ENCODE assay signal across 10 cellular contexts in the genomic region with DNA sequence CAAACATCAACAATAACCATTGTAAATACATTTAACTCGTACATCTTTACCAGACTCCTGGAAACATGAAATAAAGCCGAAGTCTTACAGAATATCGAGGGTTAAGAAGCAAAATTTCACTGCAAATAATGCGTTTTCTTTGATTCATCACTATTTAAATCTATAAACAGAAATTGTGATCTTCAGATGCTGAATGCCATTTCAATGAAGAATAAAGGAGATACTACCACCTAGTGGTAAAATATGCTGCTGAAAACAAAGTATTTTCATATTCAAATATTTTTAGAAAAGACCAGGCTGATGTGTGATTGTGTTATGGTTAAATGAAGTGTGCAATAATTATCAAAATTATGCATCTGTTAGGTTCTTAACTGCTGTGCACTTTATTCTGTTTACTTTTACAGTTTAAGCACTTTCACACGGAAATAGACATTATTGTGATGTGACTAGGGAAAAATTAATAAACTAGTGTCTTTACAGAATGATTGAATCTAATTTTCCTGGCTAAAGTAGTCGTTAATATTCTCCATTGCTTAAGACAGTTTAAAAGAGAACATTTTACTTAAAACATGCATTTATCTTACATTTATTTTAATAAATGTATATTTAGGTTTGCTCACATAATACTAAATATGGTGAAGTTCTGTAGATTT.
DNase-seq lines count a peak whose midpoint lies in the region; ATAC-seq and TF ChIP-seq lines count a peak whose summit lies in the region.
"Had no signal": no experiment of that assay in that cellular context is flagged by ENCODE, and none has a peak within 500 bp of the region (broad histone marks: within the 10 kb centered on the region; RNA-seq: fewer than 3 reads in every experiment).

No MANE protein-coding gene starts in this region.

- no peak overlapping the region for H3K4me2 ChIP-seq in OCI-LY1 (ENCODE audit: low read length)

- H3K79me2 ChIP-seq in OCI-LY1 (ENCODE audit: insufficient read depth, low read length): no peaks in the 10 kb centered on the region

- no peak for ATAC-seq in activated CD8-positive, alpha-beta memory T cell treated with anti-CD3 and anti-CD28 coated beads, Interleukin-2, amount 10 ng/mL, durations not matched to agents 7 days and 5 days

- H3K27ac ChIP-seq in AG04450 (ENCODE audit: low read depth, low read length) (no peak overlapping the region), HEK293 (ENCODE audit: extremely low read depth, low read depth, low read length) (no peak overlapping the region), OCI-LY1 (ENCODE audit: low read depth, low read length, poor library complexity, severe bottlenecking) (no peak overlapping the region)

- no peak overlapping the region for H3K9ac ChIP-seq in OCI-LY1 (ENCODE audit: low read length)

- no peaks in the 10 kb centered on the region for H3K4me1 Mint-ChIP-seq in activated CD8-positive, alpha-beta memory T cell treated with anti-CD3 and anti-CD28 coated beads, Interleukin-2, amount 10 ng/mL, durations not matched to agents 7 days and 5 days
- H3K4me1 Mint-ChIP-seq: activated naive CD4-positive, alpha-beta T cell treated with anti-CD3 and anti-CD28 coated beads, Interleukin-2, amount 50 U/mL, for 24 hours had no signal

- H4K20me1 ChIP-seq in OCI-LY1 (ENCODE audit: insufficient read depth, low read length): no peaks in the 10 kb centered on the region

- no peaks in the 10 kb centered on the region for H3K9me3 Mint-ChIP-seq in activated CD8-positive, alpha-beta memory T cell treated with anti-CD3 and anti-CD28 coated beads, Interleukin-2, amount 10 ng/mL, durations not matched to agents 7 days and 5 days (ENCODE audit: low read depth)
- H3K9me3 Mint-ChIP-seq: activated naive CD4-positive, alpha-beta T cell treated with anti-CD3 and anti-CD28 coated beads, Interleukin-2, amount 50 U/mL, for 24 hours; memory B cell had no signal

- no peak for DNase-seq in AG04450 (ENCODE audit: low read depth, low spot score)
- DNase-seq in fibroblast of pulmonary artery (ENCODE audit: low read depth): peak; percentile 4
- no peak for DNase-seq in ureter (ENCODE audit: low spot score)
- DNase-seq in activated CD8-positive, alpha-beta memory T cell treated with anti-CD3 and anti-CD28 coated beads, Interleukin-2, amount 10 ng/mL, durations not matched to agents 7 days and 5 days: no peak
- no peak for DNase-seq in C1 segment of cervical spinal cord (lab: John Stamatoyannopoulos, UW)
- DNase-seq in UCSD-AML1 (lab: John Stamatoyannopoulos, UW; ENCODE audit: unreplicated experiment): no peak

- POLR2A ChIA-PET in AG04450 (lab: Yijun Ruan, JAX) (no interaction called here), HEK293 (lab: Yijun Ruan, JAX) (no interaction called here)

- CTCF ChIA-PET in AG04450 (lab: Charles Lee) (interaction anchor here (0.5 to 3.1 kb wide), 6 partner anchors 577 to 1925 kb away, joined by 3 to 20 read pairs (median 5); no protein-coding TSS in a partner anchor), HEK293 (lab: Yijun Ruan, JAX) (interaction anchor here (0.6 to 1.0 kb wide), 2 partner anchors 139 to 546 kb away, joined by 3 read pairs; no protein-coding TSS in a partner anchor)
- CTCF ChIA-PET in activated CD8-positive, alpha-beta memory T cell treated with anti-CD3 and anti-CD28 coated beads, Interleukin-2, amount 10 ng/mL, durations not matched to agents 7 days and 5 days (lab: Charles Lee): no interaction called here

- no peaks in the 10 kb centered on the region for H3K36me3 Mint-ChIP-seq in activated CD8-positive, alpha-beta memory T cell treated with anti-CD3 and anti-CD28 coated beads, Interleukin-2, amount 10 ng/mL, durations not matched to agents 7 days and 5 days
- H3K36me3 Mint-ChIP-seq: activated naive CD4-positive, alpha-beta T cell treated with anti-CD3 and anti-CD28 coated beads, Interleukin-2, amount 50 U/mL, for 24 hours; memory B cell had no signal

- H3K4me3 ChIP-seq in AG04450 (ENCODE audit: low read depth, low read length): no peak overlapping the region
- no peak overlapping the region for H3K4me3 ChIP-seq in HEK293 (ENCODE audit: low read depth, low read length)
- no peak overlapping the region for H3K4me3 ChIP-seq in OCI-LY1 (ENCODE audit: low read depth, low read length, poor library complexity, severe bottlenecking)
- H3K4me3 ChIP-seq in fibroblast of pulmonary artery (replicated peaks; ENCODE audit: low read depth, low read length): no peak overlapping the region

- no peaks in the 10 kb centered on the region for H3K27me3 Mint-ChIP-seq in activated CD8-positive, alpha-beta memory T cell treated with anti-CD3 and anti-CD28 coated beads, Interleukin-2, amount 10 ng/mL, durations not matched to agents 7 days and 5 days
- H3K27me3 Mint-ChIP-seq: memory B cell had no signal

- H3K36me3 ChIP-seq in HEK293 (ENCODE audit: control insufficient read depth in 2 of 2, insufficient read depth in 1 of 2, low read length in 2 of 2) (no peaks in the 10 kb centered on the region), OCI-LY1 (ENCODE audit: insufficient read depth, low read length) (no peaks in the 10 kb centered on the region)

- H3K4me1 ChIP-seq in HEK293 (ENCODE audit: control insufficient read depth, insufficient read depth, low read length) (no peaks in the 10 kb centered on the region), OCI-LY1 (ENCODE audit: insufficient read depth, low read length, severe bottlenecking) (no peaks in the 10 kb centered on the region)

- no peak overlapping the region for H2AFZ ChIP-seq in OCI-LY1 (ENCODE audit: low read length)

- H3K27ac Mint-ChIP-seq in activated CD8-positive, alpha-beta memory T cell treated with anti-CD3 and anti-CD28 coated beads, Interleukin-2, amount 10 ng/mL, durations not matched to agents 7 days and 5 days: no peak overlapping the region
- H3K27ac Mint-ChIP-seq: activated naive CD4-positive, alpha-beta T cell treated with anti-CD3 and anti-CD28 coated beads, Interleukin-2, amount 50 U/mL, for 24 hours; memory B cell had no signal

- TF ChIP-seq CTCF in AG04450 (IDR thresholded peaks at IDR 0.05; ENCODE audit: low read depth, low read length): peak; percentile 69
- no peak for TF ChIP-seq CTCF in HEK293 (tag by site-specific recombination; IDR thresholded peaks at IDR 0.05)
- TF ChIP-seq CTCF in OCI-LY1 (IDR thresholded peaks at IDR 0.05; ENCODE audit: low read length): peak; percentile 42; the same call in 1 of the 2 replicates
- peak; percentile 36 for TF ChIP-seq CTCF in fibroblast of pulmonary artery (IDR thresholded peaks at IDR 0.05; ENCODE audit: low read length, missing control alignments)

- H3K4me3 Mint-ChIP-seq in activated CD8-positive, alpha-beta memory T cell treated with anti-CD3 and anti-CD28 coated beads, Interleukin-2, amount 10 ng/mL, durations not matched to agents 7 days and 5 days: no peak overlapping the region
- H3K4me3 Mint-ChIP-seq: activated naive CD4-positive, alpha-beta T cell treated with anti-CD3 and anti-CD28 coated beads, Interleukin-2, amount 50 U/mL, for 24 hours; memory B cell had no signal

- H3K9me2 ChIP-seq in OCI-LY1 (ENCODE audit: low read depth, low read length): no peaks in the 10 kb centered on the region

- H3F3A ChIP-seq in OCI-LY1 (ENCODE audit: insufficient read depth, low read length): no peaks in the 10 kb centered on the region

- H3K9me3 ChIP-seq in AG04450 (ENCODE audit: control insufficient read depth, insufficient read depth, low read length): no peaks in the 10 kb centered on the region
- no peaks in the 10 kb centered on the region for H3K9me3 ChIP-seq in HEK293 (ENCODE audit: control insufficient read depth, insufficient read depth, low read depth, low read length)
- H3K9me3 ChIP-seq in OCI-LY1 (ENCODE audit: low read length): no peaks in the 10 kb centered on the region

- no peaks in the 10 kb centered on the region for H3K27me3 ChIP-seq in AG04450 (ENCODE audit: control insufficient read depth, insufficient read depth, low read length)
- H3K27me3 ChIP-seq in OCI-LY1 (ENCODE audit: insufficient read depth, low read length): no peaks in the 10 kb centered on the region

TF ChIP-seq in HEK293, 187 proteins besides CTCF, POLR2A, EP300 and RAD21:
- no peak for TF ChIP-seq ZNF571 (tag by site-specific recombination; IDR thresholded peaks at IDR 0.05)
- peak; percentile 59 for TF ChIP-seq ZNF654 (tag by site-specific recombination; IDR thresholded peaks at IDR 0.05; ENCODE audit: low read depth)
- no peak for TF ChIP-seq SP2 (tag by site-specific recombination; IDR thresholded peaks at IDR 0.05)
